Comparison of ENCODE assay signal across 30 cellular contexts in genomic region chr18:63407734-63408133, GRCh38. TPM values are rescaled to one million over a fixed set of nuclear protein-coding genes. Genes with fewer than 3 reads are reported as not detected.
DNase-seq lines count a peak whose midpoint lies in the region; ATAC-seq and TF ChIP-seq lines count a peak whose summit lies in the region.
"Had no signal": no experiment of that assay in that cellular context is flagged by ENCODE, and none has a peak within 500 bp of the region (broad histone marks: within the 10 kb centered on the region; RNA-seq: fewer than 3 reads in every experiment).

No MANE protein-coding gene starts in this region.

- no peak overlapping the region for H3K4me3 ChIP-seq in HUES48 (ENCODE audit: low read depth, low read length)
- no peak overlapping the region for H3K4me3 ChIP-seq in mucosa of descending colon
- H3K4me3 ChIP-seq: esophagus squamous epithelium, gastrocnemius medialis, hepatocyte, neural progenitor cell, pancreas, smooth muscle cell had no signal

- CTCF ChIA-PET in activated CD4-positive, alpha-beta T cell treated with anti-CD3 and anti-CD28 coated beads, Interleukin-2, amount 10 ng/mL, durations not matched to agents 7 days and 5 days (lab: Charles Lee) = no interaction called here

- H3K27me3 ChIP-seq in HUES48 (ENCODE audit: control insufficient read depth, insufficient read depth, low read length) = no peaks in the 10 kb centered on the region
- H3K27me3 ChIP-seq: esophagus squamous epithelium, gastrocnemius medialis, hepatocyte, neural progenitor cell, pancreas had no signal

- H3K9ac ChIP-seq in HUES48 (ENCODE audit: low read depth, low read length) = no peak overlapping the region
- H3K9ac ChIP-seq: neural progenitor cell had no signal

- peaks cover 61% of the 10 kb centered on the region for H3K36me3 Mint-ChIP-seq in activated CD4-positive, alpha-beta T cell treated with anti-CD3 and anti-CD28 coated beads, Interleukin-2, amount 10 ng/mL, durations not matched to agents 7 days and 5 days (ENCODE audit: low read depth)
- H3K36me3 Mint-ChIP-seq in naive thymus-derived CD8-positive, alpha-beta T cell = peaks cover 5 to 81% (median 24%) of the 10 kb centered on the region in 3 donors

- no peaks in the 10 kb centered on the region for H3K9me3 Mint-ChIP-seq in activated CD4-positive, alpha-beta T cell treated with anti-CD3 and anti-CD28 coated beads, Interleukin-2, amount 10 ng/mL, durations not matched to agents 7 days and 5 days
- no peaks in the 10 kb centered on the region for H3K9me3 Mint-ChIP-seq in naive thymus-derived CD8-positive, alpha-beta T cell
- H3K9me3 Mint-ChIP-seq: activated B cell treated with CpG ODN at 0.5 μM for 24 hours; CD14-positive monocyte; central memory CD8-positive, alpha-beta T cell; neural progenitor cell had no signal

- H3K27ac ChIP-seq in HUES48 (ENCODE audit: low read depth, low read length) (peak overlapping the region; percentile 36), epithelial cell of prostate (peak overlapping the region; percentile 68)
- H3K27ac ChIP-seq: esophagus squamous epithelium, gastrocnemius medialis, hepatocyte, neural progenitor cell, pancreas had no signal

- POLR2A ChIA-PET in activated CD4-positive, alpha-beta T cell treated with anti-CD3 and anti-CD28 coated beads, Interleukin-2, amount 10 ng/mL, durations not matched to agents 7 days and 5 days (lab: Charles Lee) = no interaction called here
- POLR2A ChIA-PET in naive thymus-derived CD8-positive, alpha-beta T cell (lab: Charles Lee) = no interaction called here

- no peaks in the 10 kb centered on the region for H3K27me3 Mint-ChIP-seq in activated CD4-positive, alpha-beta T cell treated with anti-CD3 and anti-CD28 coated beads, Interleukin-2, amount 10 ng/mL, durations not matched to agents 7 days and 5 days
- H3K27me3 Mint-ChIP-seq in naive thymus-derived CD8-positive, alpha-beta T cell = no peaks in the 10 kb centered on the region
- H3K27me3 Mint-ChIP-seq: activated B cell treated with CpG ODN at 0.5 μM for 24 hours; central memory CD8-positive, alpha-beta T cell had no signal

- H3K4me3 Mint-ChIP-seq in activated CD4-positive, alpha-beta T cell treated with anti-CD3 and anti-CD28 coated beads, Interleukin-2, amount 10 ng/mL, durations not matched to agents 7 days and 5 days = no peak overlapping the region
- no peak overlapping the region for H3K4me3 Mint-ChIP-seq in naive thymus-derived CD8-positive, alpha-beta T cell
- H3K4me3 Mint-ChIP-seq: activated B cell treated with CpG ODN at 0.5 μM for 24 hours; CD14-positive monocyte; central memory CD8-positive, alpha-beta T cell; neural progenitor cell had no signal

- H3K36me3 ChIP-seq in HUES48 (ENCODE audit: control insufficient read depth, insufficient read depth, low read length) (peaks cover 71% of the 10 kb centered on the region), mucosa of descending colon (ENCODE audit: low read depth) (no peaks in the 10 kb centered on the region)

- peak overlapping the region; percentile 26 for H3K27ac Mint-ChIP-seq in activated CD4-positive, alpha-beta T cell treated with anti-CD3 and anti-CD28 coated beads, Interleukin-2, amount 10 ng/mL, durations not matched to agents 7 days and 5 days
- H3K27ac Mint-ChIP-seq in naive thymus-derived CD8-positive, alpha-beta T cell = peak overlapping the region in 2 of 10 donors; percentile 16 to 37
- H3K27ac Mint-ChIP-seq: activated B cell treated with CpG ODN at 0.5 μM for 24 hours, neural progenitor cell had no signal

- H3K4me1 ChIP-seq in HUES48 (ENCODE audit: control insufficient read depth, insufficient read depth, low read length) (peaks cover 22% of the 10 kb centered on the region), mucosa of descending colon (ENCODE audit: low read depth) (peaks cover 6% of the 10 kb centered on the region)
- H3K4me1 ChIP-seq: neural progenitor cell had no signal

- TF ChIP-seq CTCF in mucosa of descending colon (IDR thresholded peaks at IDR 0.05) = no peak

- intact Hi-C loops in mucosa of descending colon (cut with DNase I, micrococcal nuclease) = no loop called here

- no peaks in the 10 kb centered on the region for H3K9me3 ChIP-seq in HUES48 (ENCODE audit: control insufficient read depth, insufficient read depth, low read length)
- no peaks in the 10 kb centered on the region for H3K9me3 ChIP-seq in mucosa of descending colon
- H3K9me3 ChIP-seq: esophagus squamous epithelium, gastrocnemius medialis, pancreas had no signal

- peak; percentile 77 for ATAC-seq in mucosa of descending colon
- ATAC-seq in naive thymus-derived CD8-positive, alpha-beta T cell = no peak
- no peak for ATAC-seq in HG03045 (IDR thresholded peaks at IDR 0.05; ENCODE audit: unreplicated experiment)
- ATAC-seq: gastrocnemius medialis; left cardiac atrium; pancreas; stimulated activated naive CD8-positive, alpha-beta T cell treated with anti-CD3 and anti-CD28 coated beads, Interleukin-15, Interleukin-2, amounts not matched to agents 100 U/mL and 50 U/mL, for 24 hours had no signal

- peaks cover 52% of the 10 kb centered on the region for H3K4me1 Mint-ChIP-seq in activated CD4-positive, alpha-beta T cell treated with anti-CD3 and anti-CD28 coated beads, Interleukin-2, amount 10 ng/mL, durations not matched to agents 7 days and 5 days
- H3K4me1 Mint-ChIP-seq in naive thymus-derived CD8-positive, alpha-beta T cell = peaks cover 9 to 30% (median 24%) of the 10 kb centered on the region in 4 donors
- H3K4me1 Mint-ChIP-seq: activated B cell treated with CpG ODN at 0.5 μM for 24 hours, CD14-positive monocyte, neural progenitor cell had no signal

- no peak for DNase-seq in activated CD4-positive, alpha-beta T cell treated with anti-CD3 and anti-CD28 coated beads, Interleukin-2, amount 10 ng/mL, durations not matched to agents 7 days and 5 days
- DNase-seq in activated CD4-positive, alpha-beta T cell treated with anti-CD3 and anti-CD28 coated beads for 48 hours = no peak
- no peak for DNase-seq in epithelial cell of prostate (ENCODE audit: low read depth, low spot score)
- no peak for DNase-seq in mucosa of descending colon
- DNase-seq in naive thymus-derived CD8-positive, alpha-beta T cell = no peak
- DNase-seq in NCI-H2081 (lab: John Stamatoyannopoulos, UW) = no peak
- DNase-seq: activated B cell treated with CpG ODN at 0.5 μM for 24 hours; activated effector memory CD4-positive, alpha-beta T cell treated with Interleukin-2 at 50 U/mL for 16 hours; Calu3; DMS79 treated with DMSO at 0.1 percent for 48 hours; esophagus squamous epithelium; gastrocnemius medialis; GDM1; left cardiac atrium; mesendoderm; NCI-H1092 treated with DMSO at 0.1 percent for 48 hours; NCI-H187 treated with DMSO at 0.1 percent for 48 hours; NCI-H2171 treated with DMSO at 0.1 percent for 48 hours; NCI-H510A; pancreas; retina; RPMI8226; stimulated activated naive CD8-positive, alpha-beta T cell treated with anti-CD3 and anti-CD28 coated beads, Interleukin-15, Interleukin-2, amounts not matched to agents 100 U/mL and 50 U/mL, for 24 hours had no signal

RNA-seq across cellular contexts. Expression of gene VPS4B, which starts 14.5 kb away (rescaled TPM):
- total RNA-seq in activated CD4-positive, alpha-beta T cell treated with anti-CD3 and anti-CD28 coated beads, Interleukin-2, amount 10 ng/mL, durations not matched to agents 7 days and 5 days = 10 to 100 TPM; 69.9 to 84.7 TPM
- total RNA-seq in mucosa of descending colon = 100 to 1,000 TPM in 2 of 3 donors, 10 to 100 TPM in 1; 83.8 to 167 (median 116) TPM
- 10 to 100 TPM; 69.8 to 74.8 TPM for total RNA-seq in naive thymus-derived CD8-positive, alpha-beta T cell
- 10 to 100 TPM; 41.0 to 57.8 (median 48.8) TPM for polyA plus RNA-seq in naive thymus-derived CD8-positive, alpha-beta T cell

RNA-seq across cellular contexts. Expression of gene KDSR, which starts 40.7 kb away (rescaled TPM):
- total RNA-seq in activated CD4-positive, alpha-beta T cell treated with anti-CD3 and anti-CD28 coated beads, Interleukin-2, amount 10 ng/mL, durations not matched to agents 7 days and 5 days = 10 to 100 TPM; 56.1 to 56.6 TPM
- 10 to 100 TPM; 33.6 to 79.4 (median 51.4) TPM for total RNA-seq in mucosa of descending colon
- 10 to 100 TPM; 49.1 to 50.6 TPM for total RNA-seq in naive thymus-derived CD8-positive, alpha-beta T cell
- polyA plus RNA-seq in naive thymus-derived CD8-positive, alpha-beta T cell = 10 to 100 TPM; 55.9 to 66.9 (median 65.4) TPM
